8 cellular contexts compared by ENCODE assay signal in the genomic region with DNA sequence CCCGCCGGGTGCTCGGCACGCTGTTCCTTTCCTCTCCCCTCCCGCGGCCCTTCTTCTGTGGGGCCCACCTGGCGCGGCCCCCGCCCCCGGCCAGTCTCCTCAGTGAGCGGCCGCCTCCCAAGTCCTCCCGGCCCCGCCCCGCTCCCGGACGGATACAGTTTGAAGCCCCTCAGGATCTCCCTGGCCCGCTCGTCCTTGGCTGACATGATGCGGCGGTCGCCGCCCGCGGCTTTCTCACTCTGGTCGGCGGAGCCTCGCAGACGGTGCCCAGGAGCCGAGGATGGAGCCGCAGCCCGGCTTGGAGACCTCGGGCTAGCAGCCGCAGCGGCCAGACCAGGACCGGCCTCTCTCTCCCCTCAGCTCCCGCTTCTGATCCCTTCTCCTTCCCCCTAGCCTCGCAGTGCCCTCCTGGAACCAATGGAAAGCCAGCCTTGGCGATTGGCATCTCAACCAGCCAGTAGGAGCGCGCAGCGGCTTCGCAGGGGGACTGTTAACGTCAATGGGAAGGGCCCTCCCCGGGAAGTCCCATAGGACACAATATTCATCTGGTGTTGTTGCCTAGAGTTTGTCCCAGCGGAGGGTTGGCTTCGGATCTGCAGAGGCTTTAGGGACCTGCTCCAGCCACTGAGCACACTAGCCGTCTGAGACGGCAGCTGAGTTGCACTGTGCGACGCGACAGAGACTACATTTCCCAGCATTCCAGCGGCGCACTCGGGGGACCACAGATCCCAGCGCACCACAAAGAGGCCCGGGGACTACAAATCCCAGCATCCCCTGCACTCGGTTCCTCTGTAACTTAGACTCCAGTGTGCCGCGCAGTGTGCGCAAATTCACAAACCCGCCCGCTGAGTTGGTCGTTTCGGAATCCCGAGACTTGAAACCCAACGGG. TPM values are rescaled to one million over a fixed set of nuclear protein-coding genes. Genes with fewer than 3 reads are reported as not detected.
DNase-seq lines count a peak whose midpoint lies in the region; ATAC-seq lines count a peak whose summit lies in the region.

Gene PDE6D, minus strand, starts transcription at position 374 of the 889 bp plus-strand sequence. Its CDS starts 168 bp downstream, at position 206.

- H3K27me3 ChIP-seq in BLaER1 treated with 17β-estradiol and CSF1 and Interleukin-3, amounts not matched to agents 10 nM and 100 nM = no peaks in the 10 kb centered on the region

- H3K9me3 ChIP-seq in BLaER1 treated with 17β-estradiol and CSF1 and Interleukin-3, amounts not matched to agents 10 nM and 100 nM (replicated peaks in 1 of 11) = no peaks in the 10 kb centered on the region

- peaks cover 0 to 19% (median 6%) of the 10 kb centered on the region in 11 experiments; a peak in 8 of 22 replicates for H3K36me3 ChIP-seq in BLaER1 treated with 17β-estradiol and CSF1 and Interleukin-3, amounts not matched to agents 10 nM and 100 nM

- peak within 1 kb of the TSS; percentile 86 to 93 (median 90) for H3K4me3 ChIP-seq in BLaER1 treated with 17β-estradiol and CSF1 and Interleukin-3, amounts not matched to agents 10 nM and 100 nM

- DNase-seq in NCI-H748 (lab: John Stamatoyannopoulos, UW; ENCODE audit: unreplicated experiment) (peak; percentile 98), cortex of kidney (lab: John Stamatoyannopoulos, UW) (peak; percentile 90), left colon (peak; percentile 98 to 99)
- peak; percentile 94 for DNase-seq in activated CD4-positive, alpha-beta T cell treated with anti-CD3 and anti-CD28 coated beads, Interleukin-2, amount 50 U/mL, for 1 hour
- DNase-seq in stimulated activated CD4-positive, alpha-beta T cell treated with anti-CD3 and anti-CD28 coated beads, Interleukin-1b, Interleukin-23, amount 100 ng/mL, for 48 hours = peak; percentile 94

- ATAC-seq in GM19351 (IDR thresholded peaks at IDR 0.05; ENCODE audit: unreplicated experiment) (peak; percentile 86), HG03521 (IDR thresholded peaks at IDR 0.05; ENCODE audit: unreplicated experiment) (peak; percentile 82), left colon (peak; percentile 90)

- peak within 1 kb of the TSS; percentile 80 to 100 (median 97) for H3K4me2 ChIP-seq in BLaER1 treated with 17β-estradiol and CSF1 and Interleukin-3, amounts not matched to agents 10 nM and 100 nM

- peak within 1 kb of the TSS; percentile 83 to 88 (median 86) for H3K9ac ChIP-seq in BLaER1 treated with 17β-estradiol and CSF1 and Interleukin-3, amounts not matched to agents 10 nM and 100 nM

- peaks cover 44 to 58% (median 52%) of the 10 kb centered on the region in 10 experiments for H3K4me1 ChIP-seq in BLaER1 treated with 17β-estradiol and CSF1 and Interleukin-3, amounts not matched to agents 10 nM and 100 nM

- H4K20me1 ChIP-seq in BLaER1 treated with 17β-estradiol and CSF1 and Interleukin-3, amounts not matched to agents 10 nM and 100 nM = peaks cover 5 to 40% (median 21%) of the 10 kb centered on the region in 11 experiments; a peak in 18 of 22 replicates

- intact Hi-C loops in left colon (cut with DNase I, micrococcal nuclease) = no loop called here

- H3K27ac ChIP-seq in BLaER1 treated with 17β-estradiol and CSF1 and Interleukin-3, amounts not matched to agents 10 nM and 100 nM = peak within 1 kb of the TSS; percentile 44 to 82 (median 75); a peak in 21 of 22 replicates

RNA-seq across cellular contexts. Expression of gene PDE6D, which starts in this region (rescaled TPM):
- total RNA-seq in left colon = 10 to 100 TPM; 16.2 to 17.5 TPM

Comparison
In these comparisons a context has a peak if more than half of its experiments do, and no peak if none do; other contexts are left out.
1. Peak in every context shown above with its lines: DNase-seq, ATAC-seq, H3K4me3 ChIP-seq and H3K27ac ChIP-seq.